ENCODE assay signal across 6 cellular contexts in the genomic region with DNA sequence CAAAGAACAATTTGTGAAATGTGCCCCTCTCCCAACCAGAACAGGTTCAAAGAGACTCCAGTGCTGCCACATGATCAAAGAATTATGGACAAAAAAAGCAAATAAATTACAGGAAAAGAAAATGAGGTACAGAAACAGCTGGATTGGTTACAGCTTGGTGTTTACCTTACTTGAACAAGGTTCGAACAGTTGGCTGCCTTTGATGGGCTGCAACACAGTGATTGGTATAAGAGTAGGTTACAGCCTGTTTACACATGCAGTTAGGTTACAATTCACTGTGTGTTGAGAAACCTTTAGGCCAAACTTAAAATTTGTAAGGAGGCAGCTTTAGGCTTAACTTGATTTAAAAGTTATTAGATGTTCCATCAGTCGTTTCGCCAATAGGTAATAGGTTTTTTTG.
"Had no signal": no experiment of that assay in that cellular context is flagged by ENCODE, and none has a peak within 500 bp of the region (broad histone marks: within the 10 kb centered on the region; RNA-seq: fewer than 3 reads in every experiment).

No MANE protein-coding gene starts in this region.

- DNase-seq: H9, HCEC 1CT, IMR-90 had no signal

- H3K4me3 ChIP-seq: GM23338, K562 had no signal

- H3K27ac ChIP-seq: HL-60 had no signal

- H3K9me3 Mint-ChIP-seq: GM23338, H9 had no signal

- H3K27ac Mint-ChIP-seq: GM23338, H9 had no signal

- H3K4me3 Mint-ChIP-seq: GM23338, H9 had no signal

- ATAC-seq: GM23338, K562 had no signal
